In the genomic region with DNA sequence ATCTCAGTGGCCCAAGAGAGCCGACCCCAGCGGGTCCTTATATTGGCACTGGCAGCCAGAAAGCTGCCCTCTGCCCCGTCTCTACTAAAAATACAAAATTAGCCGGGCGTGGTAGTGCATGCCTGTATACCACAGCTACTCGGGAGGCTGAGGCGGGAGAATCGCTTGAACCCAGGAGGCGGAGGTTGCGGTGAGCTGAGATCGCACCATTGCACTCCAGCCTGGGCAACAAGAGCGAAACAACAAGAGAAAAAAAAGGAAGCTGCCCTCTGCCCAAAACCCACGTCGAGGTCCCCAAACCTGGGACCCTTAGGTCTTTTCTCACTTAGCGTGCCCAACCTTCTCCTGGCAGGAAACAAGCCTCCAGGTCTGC, we compare ENCODE assay signal across 2 cellular contexts. TPM values are rescaled to one million over a fixed set of nuclear protein-coding genes. Genes with fewer than 3 reads are reported as not detected.
DNase-seq lines count a peak whose midpoint lies in the region; TF ChIP-seq lines count a peak whose summit lies in the region.
"Not testable (repeated sequence)": the region's sequence is repeated elsewhere in the genome, so short reads cannot be mapped to it uniquely, and the experiment has no call there.

No MANE protein-coding gene starts in this region.

- TF ChIP-seq CTCF in ascending aorta (IDR thresholded peaks at IDR 0.05), result not testable (repeated sequence)

- peak overlapping the region; percentile 85 to 94 for H3K4me3 ChIP-seq in ascending aorta

- not testable (repeated sequence) for H3K9me3 Mint-ChIP-seq in stimulated activated naive CD8-positive, alpha-beta T cell treated with anti-CD3 and anti-CD28 coated beads, Interleukin-15, Interleukin-2, amounts not matched to agents 100 ng/mL and 50 ng/mL, for 24 hours

- not testable (repeated sequence) for H3K9me3 ChIP-seq in ascending aorta

- peaks cover 19 to 23% of the 10 kb centered on the region in 2 donors for H3K36me3 ChIP-seq in ascending aorta

- DNase-seq in ascending aorta (ENCODE audit: low spot score in 2 of 2), result not testable (repeated sequence)

- H3K4me1 ChIP-seq in ascending aorta, result not testable (repeated sequence)

- H3K27me3 Mint-ChIP-seq in stimulated activated naive CD8-positive, alpha-beta T cell treated with anti-CD3 and anti-CD28 coated beads, Interleukin-15, Interleukin-2, amounts not matched to agents 100 ng/mL and 50 ng/mL, for 24 hours, result not testable (repeated sequence)

- H3K36me3 Mint-ChIP-seq in stimulated activated naive CD8-positive, alpha-beta T cell treated with anti-CD3 and anti-CD28 coated beads, Interleukin-15, Interleukin-2, amounts not matched to agents 100 ng/mL and 50 ng/mL, for 24 hours (ENCODE audit: low read depth), result peaks cover 45% of the 10 kb centered on the region

- peak overlapping the region; percentile 88 for H3K4me3 Mint-ChIP-seq in stimulated activated naive CD8-positive, alpha-beta T cell treated with anti-CD3 and anti-CD28 coated beads, Interleukin-15, Interleukin-2, amounts not matched to agents 100 ng/mL and 50 ng/mL, for 24 hours

- peak overlapping the region; percentile 96 for H3K27ac Mint-ChIP-seq in stimulated activated naive CD8-positive, alpha-beta T cell treated with anti-CD3 and anti-CD28 coated beads, Interleukin-15, Interleukin-2, amounts not matched to agents 100 ng/mL and 50 ng/mL, for 24 hours

- intact Hi-C loops in ascending aorta (cut with DNase I), result not testable (repeated sequence)

- peak overlapping the region; percentile 76 to 82 for H3K27ac ChIP-seq in ascending aorta

- H3K27me3 ChIP-seq in ascending aorta, result not testable (repeated sequence)

- peaks cover 46% of the 10 kb centered on the region for H3K4me1 Mint-ChIP-seq in stimulated activated naive CD8-positive, alpha-beta T cell treated with anti-CD3 and anti-CD28 coated beads, Interleukin-15, Interleukin-2, amounts not matched to agents 100 ng/mL and 50 ng/mL, for 24 hours (ENCODE audit: low read depth)

RNA-seq across cellular contexts. Expression of gene GSTK1, which starts 0.9 kb away (rescaled TPM):
- total RNA-seq in ascending aorta, result 174 TPM

RNA-seq across cellular contexts. Expression of gene TMEM139, which starts 20.6 kb away (rescaled TPM):
- 11.5 TPM for total RNA-seq in ascending aorta

RNA-seq across cellular contexts. Expression of gene CASP2, which starts 24.0 kb away (rescaled TPM):
- 13.7 TPM for total RNA-seq in ascending aorta

RNA-seq across cellular contexts. Expression of gene TAS2R40, which starts 42.3 kb away (rescaled TPM):
- total RNA-seq in ascending aorta, result not detected

RNA-seq across cellular contexts. Expression of gene CLCN1, which starts 51.7 kb away (rescaled TPM):
- total RNA-seq in ascending aorta, result not detected
